8 cellular contexts compared by ENCODE assay signal in genomic region chr4:102263024-102263787, GRCh38.
DNase-seq lines count a peak whose midpoint lies in the region; ATAC-seq and TF ChIP-seq lines count a peak whose summit lies in the region.

No MANE protein-coding gene starts in this region.

- no peak overlapping the region for H3K4me3 Mint-ChIP-seq in activated T-cell treated with anti-CD3 and anti-CD28 coated beads, Interleukin-2, amount 50 U/mL, for 4 hours
- H3K4me3 Mint-ChIP-seq in mesothelial cell of epicardium, result no peak overlapping the region

- peaks cover 15% of the 10 kb centered on the region for H3K36me3 Mint-ChIP-seq in activated T-cell treated with anti-CD3 and anti-CD28 coated beads, Interleukin-2, amount 50 U/mL, for 4 hours (ENCODE audit: insufficient read depth)
- peaks cover 3% of the 10 kb centered on the region for H3K36me3 Mint-ChIP-seq in mesothelial cell of epicardium

- peaks cover 3% of the 10 kb centered on the region for H3K4me1 Mint-ChIP-seq in activated T-cell treated with anti-CD3 and anti-CD28 coated beads, Interleukin-2, amount 50 U/mL, for 4 hours (ENCODE audit: low read depth)
- H3K4me1 Mint-ChIP-seq in mesothelial cell of epicardium, result peaks cover 9% of the 10 kb centered on the region

- peak; percentile 81 to 87 for ATAC-seq in activated T-cell treated with anti-CD3 and anti-CD28 coated beads, Interleukin-2, amount 50 U/mL, for 4 hours
- peak; percentile 92 for ATAC-seq in GM21360 (IDR thresholded peaks at IDR 0.05; ENCODE audit: unreplicated experiment)
- peak; percentile 97 for ATAC-seq in HG03469 (IDR thresholded peaks at IDR 0.05; ENCODE audit: unreplicated experiment)

- H3K27me3 Mint-ChIP-seq in activated T-cell treated with anti-CD3 and anti-CD28 coated beads, Interleukin-2, amount 50 U/mL, for 4 hours (ENCODE audit: low read depth), result no peaks in the 10 kb centered on the region
- no peaks in the 10 kb centered on the region for H3K27me3 Mint-ChIP-seq in mesothelial cell of epicardium (ENCODE audit: low read depth)

- no peaks in the 10 kb centered on the region for H3K9me3 Mint-ChIP-seq in activated T-cell treated with anti-CD3 and anti-CD28 coated beads, Interleukin-2, amount 50 U/mL, for 4 hours
- no peaks in the 10 kb centered on the region for H3K9me3 Mint-ChIP-seq in mesothelial cell of epicardium

- no peak overlapping the region for H3K27ac Mint-ChIP-seq in mesothelial cell of epicardium

- TF ChIP-seq CTCF in mesothelial cell of epicardium (IDR thresholded peaks at IDR 0.05; ENCODE audit: unreplicated experiment), result peak; percentile 53

- DNase-seq in activated T-cell treated with anti-CD3 and anti-CD28 coated beads, Interleukin-2, amount 50 U/mL, for 4 hours, result no peak
- no peak for DNase-seq in activated T-cell treated with anti-CD3 and anti-CD28 coated beads, Interleukin-2, amount 50 U/mL, for 48 hours
- DNase-seq in NCI-H748 (lab: John Stamatoyannopoulos, UW; ENCODE audit: unreplicated experiment) (peak; percentile 65), cerebellar cortex (ENCODE audit: low spot score) (peak; percentile 90), mesothelial cell of epicardium (ENCODE audit: low spot score in 2 of 2, unreplicated experiment in 2 of 2) (no peak), islet precursor cell (no peak)

Comparison
In these comparisons a context has a peak if more than half of its experiments do, and no peak if none do; other contexts are left out.
1. DNase-seq: peak in NCI-H748 (single experiment) and cerebellar cortex (single experiment); none in activated T-cell treated with anti-CD3 and anti-CD28 coated beads, Interleukin-2, amount 50 U/mL, for 4 hours (single experiment), activated T-cell treated with anti-CD3 and anti-CD28 coated beads, Interleukin-2, amount 50 U/mL, for 48 hours (0 of 2), mesothelial cell of epicardium (0 of 2) and islet precursor cell (single experiment).
2. Peak in every context shown above with its lines, with median percentiles within 50 percentile points of each other: ATAC-seq.